23 cellular contexts compared by ENCODE assay signal in the genomic region with DNA sequence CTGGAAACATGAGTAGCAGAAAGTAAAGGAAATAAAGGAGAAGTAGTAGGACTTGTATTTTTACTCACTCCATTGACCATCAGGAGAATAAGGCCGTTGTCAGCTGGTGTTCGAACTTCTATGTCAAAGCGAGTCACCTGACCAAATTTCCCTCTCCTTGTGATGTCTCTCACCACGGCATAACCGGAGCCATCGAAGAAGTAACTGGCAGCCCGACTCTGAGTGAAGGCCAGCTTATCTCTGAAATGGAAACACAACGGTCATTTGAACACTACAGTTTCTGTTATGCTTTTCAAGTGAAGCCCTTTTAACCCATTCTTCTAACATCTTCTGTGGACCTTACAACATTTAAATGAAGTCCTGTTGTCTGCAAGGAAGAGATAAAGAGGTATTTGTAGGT.
"Had no signal": no experiment of that assay in that cellular context is flagged by ENCODE, and none has a peak within 500 bp of the region (broad histone marks: within the 10 kb centered on the region; RNA-seq: fewer than 3 reads in every experiment).

No MANE protein-coding gene starts in this region.

- H3K4me3 Mint-ChIP-seq: memory B cell; mesothelial cell of epicardium; natural killer cell; stimulated activated memory B cell treated with anti-CD40 and anti-IgM and Interleukin-4, amounts not matched to agents 10 μg/mL and 1 μg/mL and 100 μg/mL, for 72 hours; stimulated activated naive CD8-positive, alpha-beta T cell treated with anti-CD3 and anti-CD28 coated beads, Interleukin-15, amount 100 ng/mL, for 72 hours; type B pancreatic cell had no signal

- H3K27ac ChIP-seq: lower lobe of right lung, psoas muscle, spleen, thyroid gland had no signal

- ATAC-seq: left lobe of liver; lower lobe of right lung; natural killer cell; psoas muscle; sciatic nerve; stimulated activated memory B cell treated with anti-CD40 and anti-IgM and Interleukin-4, amounts not matched to agents 10 μg/mL and 1 μg/mL and 100 μg/mL, for 72 hours; stimulated activated naive CD8-positive, alpha-beta T cell treated with anti-CD3 and anti-CD28 coated beads, Interleukin-15, amount 100 ng/mL, for 72 hours had no signal

- DNase-seq: cerebellar nuclear complex; dermis blood vessel endothelial cell; erythroblast; foreskin melanocyte; head of caudate nucleus; hypothalamus; kidney glomerular epithelial cell; lower lobe of right lung; natural killer cell; psoas muscle; retina; spleen; stimulated activated CD4-positive, alpha-beta T cell treated with anti-CD3 and anti-CD28 coated beads, Interleukin-15, amount 100 ng/mL, for 24 hours; stimulated activated CD4-positive, alpha-beta T cell treated with anti-CD3 and anti-CD28 coated beads, Interleukin-1b, Interleukin-23, amount 100 ng/mL, for 48 hours; stimulated activated CD4-positive, alpha-beta T cell treated with anti-CD3 and anti-CD28 coated beads, Interleukin-4, amount 100 ng/mL, for 24 hours; stimulated activated naive CD8-positive, alpha-beta T cell treated with anti-CD3 and anti-CD28 coated beads, Interleukin-15, amount 100 ng/mL, for 72 hours; thyroid gland had no signal

- H3K9me3 Mint-ChIP-seq: memory B cell; mesothelial cell of epicardium; natural killer cell; stimulated activated memory B cell treated with anti-CD40 and anti-IgM and Interleukin-4, amounts not matched to agents 10 μg/mL and 1 μg/mL and 100 μg/mL, for 72 hours; stimulated activated naive CD8-positive, alpha-beta T cell treated with anti-CD3 and anti-CD28 coated beads, Interleukin-15, amount 100 ng/mL, for 72 hours; type B pancreatic cell had no signal

- H3K27me3 Mint-ChIP-seq: type B pancreatic cell had no signal

- H3K36me3 Mint-ChIP-seq: memory B cell; natural killer cell; stimulated activated memory B cell treated with anti-CD40 and anti-IgM and Interleukin-4, amounts not matched to agents 10 μg/mL and 1 μg/mL and 100 μg/mL, for 72 hours had no signal

- H3K4me1 ChIP-seq: lower lobe of right lung, psoas muscle, spleen, thyroid gland had no signal

- H3K9me3 ChIP-seq: lower lobe of right lung, psoas muscle, spleen, thyroid gland had no signal

- H3K36me3 ChIP-seq: spleen had no signal

- H3K27ac Mint-ChIP-seq: memory B cell; mesothelial cell of epicardium; natural killer cell; stimulated activated memory B cell treated with anti-CD40 and anti-IgM and Interleukin-4, amounts not matched to agents 10 μg/mL and 1 μg/mL and 100 μg/mL, for 72 hours; stimulated activated naive CD8-positive, alpha-beta T cell treated with anti-CD3 and anti-CD28 coated beads, Interleukin-15, amount 100 ng/mL, for 72 hours; type B pancreatic cell had no signal

- H3K4me1 Mint-ChIP-seq: mesothelial cell of epicardium; natural killer cell; stimulated activated memory B cell treated with anti-CD40 and anti-IgM and Interleukin-4, amounts not matched to agents 10 μg/mL and 1 μg/mL and 100 μg/mL, for 72 hours; stimulated activated naive CD8-positive, alpha-beta T cell treated with anti-CD3 and anti-CD28 coated beads, Interleukin-15, amount 100 ng/mL, for 72 hours had no signal

- H3K4me3 ChIP-seq: lower lobe of right lung, psoas muscle, spleen, thyroid gland had no signal

- H3K27me3 ChIP-seq: spleen, thyroid gland had no signal
